Comparison of ENCODE assay signal across 12 cellular contexts in genomic region chr3:58045084-58045483, GRCh38. TPM values are rescaled to one million over a fixed set of nuclear protein-coding genes. Genes with fewer than 3 reads are reported as not detected.
DNase-seq lines count a peak whose midpoint lies in the region; ATAC-seq and TF ChIP-seq lines count a peak whose summit lies in the region.
"Had no signal": no experiment of that assay in that cellular context is flagged by ENCODE, and none has a peak within 500 bp of the region (broad histone marks: within the 10 kb centered on the region; RNA-seq: fewer than 3 reads in every experiment).

No MANE protein-coding gene starts in this region.

- intact Hi-C loops in heart right ventricle (cut with DNase I), result loop anchor here in 2 of 10 donors (5.0 kb wide), 1 partner anchor 33 kb away; no protein-coding TSS in a partner anchor
- intact Hi-C loops in left ventricle myocardium superior (cut with micrococcal nuclease), result no loop called here
- intact Hi-C loops in ascending aorta (cut with DNase I), result no loop called here
- intact Hi-C loops in lower lobe of right lung (cut with DNase I), result no loop called here
- intact Hi-C loops in thyroid gland (cut with DNase I), result no loop called here

- H3K4me3 ChIP-seq in heart right ventricle (no peak overlapping the region), ascending aorta (no peak overlapping the region), lower lobe of right lung (no peak overlapping the region), thyroid gland (replicated peaks in 1 of 3) (no peak overlapping the region)
- H3K4me3 ChIP-seq: GM12878 had no signal

- H3K9me3 ChIP-seq in heart right ventricle (no peaks in the 10 kb centered on the region), ascending aorta (no peaks in the 10 kb centered on the region), lower lobe of right lung (no peaks in the 10 kb centered on the region), thyroid gland (no peaks in the 10 kb centered on the region)

- H3K4me1 ChIP-seq in heart right ventricle, result peaks cover 10 to 86% (median 67%) of the 10 kb centered on the region in 9 donors
- peaks cover 29 to 80% of the 10 kb centered on the region in 2 donors for H3K4me1 ChIP-seq in ascending aorta
- H3K4me1 ChIP-seq in lower lobe of right lung, result peaks cover 75% of the 10 kb centered on the region
- peaks cover 78 to 85% of the 10 kb centered on the region in 2 donors for H3K4me1 ChIP-seq in thyroid gland

- ATAC-seq in heart right ventricle (peak in 1 of 8 donors; percentile 2), left ventricle myocardium superior (no peak), lower lobe of right lung (no peak)
- ATAC-seq: GM12878 had no signal

- H3K27ac ChIP-seq in heart right ventricle (peak overlapping the region in 7 of 10 donors; percentile 8 to 77 (median 40)), ascending aorta (peak overlapping the region; percentile 52 to 71), lower lobe of right lung (peak overlapping the region; percentile 44), thyroid gland (peak overlapping the region; percentile 90 to 96 (median 93))

- DNase-seq in heart right ventricle (no peak), left ventricle myocardium superior (no peak), ascending aorta (ENCODE audit: low spot score in 2 of 2) (no peak), lower lobe of right lung (no peak), thyroid gland (no peak), occipital lobe (lab: John Stamatoyannopoulos, UW) (no peak), 8988T (no peak), AML-193 (lab: John Stamatoyannopoulos, UW) (no peak)
- DNase-seq: NCI-H2029 treated with DMSO at 0.1 percent for 48 hours, NCI-H748 treated with DMSO at 0.1 percent for 48 hours, SHP77 had no signal

- WGBS in heart right ventricle, 2 donors, result 71 to 86% methylated on average over 4 of the region's 4 CpGs
- WGBS in thyroid gland, 2 donors, result 86 to 90% methylated on average over 4 of the region's 4 CpGs

- H3K36me3 ChIP-seq in heart right ventricle (no peaks in the 10 kb centered on the region), ascending aorta (no peaks in the 10 kb centered on the region), lower lobe of right lung (no peaks in the 10 kb centered on the region), thyroid gland (no peaks in the 10 kb centered on the region)

- no peak for TF ChIP-seq POLR2A in thyroid gland (IDR thresholded peaks at IDR 0.05)

- H3K27me3 ChIP-seq in heart right ventricle, result no peaks in the 10 kb centered on the region
- no peaks in the 10 kb centered on the region for H3K27me3 ChIP-seq in ascending aorta
- H3K27me3 ChIP-seq in lower lobe of right lung (ENCODE audit: low read depth), result no peaks in the 10 kb centered on the region
- H3K27me3 ChIP-seq in thyroid gland, result no peaks in the 10 kb centered on the region

- TF ChIP-seq CTCF in heart right ventricle (IDR thresholded peaks at IDR 0.05) (no peak), ascending aorta (IDR thresholded peaks at IDR 0.05) (no peak), lower lobe of right lung (IDR thresholded peaks at IDR 0.05) (no peak), thyroid gland (IDR thresholded peaks at IDR 0.05) (no peak)

RNA-seq across cellular contexts. Expression of gene FLNB, which starts 36.9 kb away (rescaled TPM):
- total RNA-seq in heart right ventricle (10 to 100 TPM; 27.4 to 61.8 (median 38.6) TPM), left ventricle myocardium superior (33.7 TPM), ascending aorta (144 TPM), lower lobe of right lung (83.3 TPM), thyroid gland (100 to 1,000 TPM; 164 to 258 (median 242) TPM), occipital lobe (27.6 TPM)
- polyA plus RNA-seq in heart right ventricle, result 10 to 100 TPM; 35.0 to 65.3 TPM

Comparison
In these comparisons a context has a peak if more than half of its experiments do, and no peak if none do; other contexts are left out.
1. H3K27ac ChIP-seq: peak in every context shown above with its lines; median percentile 93 in thyroid gland; 62 in ascending aorta; 44 in lower lobe of right lung; 40 in heart right ventricle.